Comparison of ENCODE assay signal across 8 cellular contexts in genomic region chr12:117671734-117672133, GRCh38.
A peak's percentile ranks its signal among the peaks of the same experiment; 100 is the strongest.
DNase-seq lines count a peak whose midpoint lies in the region; ATAC-seq and TF ChIP-seq lines count a peak whose summit lies in the region.

No MANE protein-coding gene starts in this region.

- ATAC-seq in HG03108 (IDR thresholded peaks at IDR 0.05; ENCODE audit: unreplicated experiment) = no peak
- no peak for ATAC-seq in effector memory CD8-positive, alpha-beta T cell (replicated peaks)

- H3K36me3 Mint-ChIP-seq in effector memory CD8-positive, alpha-beta T cell (ENCODE audit: insufficient read depth) = no peaks in the 10 kb centered on the region

- TF ChIP-seq CTCF in GM06990 (IDR thresholded peaks at IDR 0.05; ENCODE audit: insufficient read depth, low read length, poor library complexity, severe bottlenecking) (peak; percentile 67), fibroblast of villous mesenchyme (IDR thresholded peaks at IDR 0.05; ENCODE audit: insufficient read depth, low read depth, low read length) (peak; percentile 20)

- DNase-seq in 8988T (peak; percentile 44), GM06990 (ENCODE audit: extremely low read depth, insufficient read length) (no peak), NCI-H69 (lab: John Stamatoyannopoulos, UW) (peak; percentile 85), fibroblast of villous mesenchyme (ENCODE audit: low read depth) (no peak), H4 (ENCODE audit: low spot score) (no peak)
- DNase-seq in stimulated activated naive CD4-positive, alpha-beta T cell treated with Interleukin-2 at 50 U/mL for 16 hours (lab: John Stamatoyannopoulos, UW) = no peak
- DNase-seq in effector memory CD8-positive, alpha-beta T cell = no peak

- no peaks in the 10 kb centered on the region for H3K4me1 Mint-ChIP-seq in effector memory CD8-positive, alpha-beta T cell (ENCODE audit: low read depth in 2 of 2)

- peaks cover 8 to 22% of the 10 kb centered on the region in 2 donors for H3K9me3 Mint-ChIP-seq in effector memory CD8-positive, alpha-beta T cell

- H3K27me3 ChIP-seq in GM06990 (replicated peaks; ENCODE audit: control insufficient read depth, insufficient read depth, low read length) = no peaks in the 10 kb centered on the region

- H3K27ac Mint-ChIP-seq in effector memory CD8-positive, alpha-beta T cell = no peak overlapping the region

- no peaks in the 10 kb centered on the region for H3K36me3 ChIP-seq in GM06990 (ENCODE audit: control insufficient read depth, insufficient read depth, low read length)

- H3K4me3 Mint-ChIP-seq in effector memory CD8-positive, alpha-beta T cell = no peak overlapping the region

- no peaks in the 10 kb centered on the region for H3K27me3 Mint-ChIP-seq in effector memory CD8-positive, alpha-beta T cell

- H3K4me3 ChIP-seq in GM06990 (replicated peaks; ENCODE audit: low read depth, low read length) (no peak overlapping the region), fibroblast of villous mesenchyme (ENCODE audit: low read depth, low read length) (no peak overlapping the region)

Comparison
In these comparisons a context has a peak if more than half of its experiments do, and no peak if none do; other contexts are left out.
1. DNase-seq: peak in 8988T (single experiment) and NCI-H69 (single experiment); none in GM06990 (single experiment), fibroblast of villous mesenchyme (single experiment), stimulated activated naive CD4-positive, alpha-beta T cell treated with Interleukin-2 at 50 U/mL for 16 hours (single experiment), H4 (single experiment) and effector memory CD8-positive, alpha-beta T cell (0 of 3).